9 cellular contexts compared by ENCODE assay signal in the genomic region with DNA sequence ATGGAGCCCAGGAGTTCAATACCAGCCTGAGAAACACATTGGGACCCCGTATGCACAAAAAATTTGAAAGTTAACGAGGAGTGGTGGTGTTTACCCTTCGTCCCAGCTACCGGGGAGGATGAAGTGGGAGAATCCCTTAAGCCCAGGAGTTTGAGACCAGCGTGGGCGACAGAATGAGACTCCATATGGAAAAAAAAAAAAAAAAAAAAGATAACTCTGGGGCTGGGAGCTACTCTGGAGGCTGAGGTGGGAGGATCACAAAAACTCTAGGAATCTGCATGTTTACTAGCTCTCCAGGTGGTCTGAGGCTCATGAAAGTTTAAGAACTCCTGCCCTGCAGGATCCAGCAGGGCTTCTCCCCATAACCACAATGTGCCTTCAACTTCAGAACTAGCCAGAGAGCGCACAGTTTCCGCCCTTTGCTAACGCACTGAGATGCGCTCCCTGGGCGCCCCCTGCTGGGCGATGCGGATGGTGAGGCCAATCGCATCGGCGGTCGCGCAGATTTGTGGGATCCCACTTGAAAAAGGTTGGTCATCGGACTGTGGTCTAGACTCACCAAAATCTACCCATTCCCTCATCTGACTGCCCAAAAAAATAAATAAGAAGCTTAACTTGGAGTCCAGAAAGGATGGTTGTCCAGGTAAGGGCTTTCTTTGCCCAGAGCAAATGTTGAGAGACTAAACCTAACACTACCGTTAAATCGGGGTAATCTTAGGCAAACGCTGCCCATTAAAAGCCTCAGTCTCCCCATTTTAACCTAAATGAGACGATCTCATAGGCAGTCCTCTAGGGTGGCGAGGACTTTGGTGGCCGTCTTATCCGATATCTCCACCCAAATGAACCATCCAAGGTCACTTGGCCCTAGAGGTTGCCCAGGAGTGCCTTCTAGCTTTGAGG. TPM values are rescaled to one million over a fixed set of nuclear protein-coding genes. Genes with fewer than 3 reads are reported as not detected.
DNase-seq lines count a peak whose midpoint lies in the region; ATAC-seq, FAIRE-seq and TF ChIP-seq lines count a peak whose summit lies in the region.
"Had no signal": no experiment of that assay in that cellular context is flagged by ENCODE, and none has a peak within 500 bp of the region (broad histone marks: within the 10 kb centered on the region; RNA-seq: fewer than 3 reads in every experiment).

No MANE protein-coding gene starts in this region.

- no peaks in the 10 kb centered on the region for H3K9me3 Mint-ChIP-seq in chondrocyte (ENCODE audit: low read depth)

- ATAC-seq in left lung (peak; percentile 92), HG03521 (IDR thresholded peaks at IDR 0.05; ENCODE audit: unreplicated experiment) (no peak)

- no peaks in the 10 kb centered on the region for H3K9me3 ChIP-seq in left lung

- H3K4me3 Mint-ChIP-seq in chondrocyte (ENCODE audit: unreplicated experiment) = no peak overlapping the region

- no peak overlapping the region for H3K27ac ChIP-seq in left lung

- no peaks in the 10 kb centered on the region for H3K4me1 Mint-ChIP-seq in chondrocyte (ENCODE audit: low read depth)

- peaks cover 42% of the 10 kb centered on the region for H3K27me3 Mint-ChIP-seq in chondrocyte (ENCODE audit: low read depth)

- no peaks in the 10 kb centered on the region for H3K36me3 ChIP-seq in left lung

- intact Hi-C loops in left lung (cut with DNase I) = no loop called here

- in situ Hi-C loops in ACHN (cut with HindIII; ENCODE audit: low pct_ligation_motif_present, low pct_unique_long_range_greater_than_20kb, low sequenced_read_pairs) = no loop called here

- peaks cover 8 to 15% of the 10 kb centered on the region in 2 donors for H3K4me1 ChIP-seq in left lung

- H3K4me3 ChIP-seq in left lung = no peak overlapping the region

- peaks cover 39 to 87% of the 10 kb centered on the region in 2 donors for H3K27me3 ChIP-seq in left lung

- TF ChIP-seq CTCF in chondrocyte (IDR thresholded peaks at IDR 0.05) (peak; percentile 98), left lung (IDR thresholded peaks at IDR 0.05) (peak; percentile 92 to 93)

- H3K36me3 Mint-ChIP-seq in chondrocyte (ENCODE audit: low read depth) = no peaks in the 10 kb centered on the region

- DNase-seq in ACHN (peak; percentile 75), GM19239 (ENCODE audit: insufficient read length, low spot score) (peak; percentile 86), NCI-H345 (lab: John Stamatoyannopoulos, UW) (peak; percentile 44), chondrocyte (ENCODE audit: low spot score) (no peak), left lung (peak; percentile 82 to 96)
- DNase-seq in activated CD4-positive, alpha-beta T cell treated with anti-CD3 and anti-CD28 coated beads for 4 hours = peak; percentile 83 to 86
- DNase-seq in stimulated activated CD4-positive, alpha-beta T cell treated with anti-CD3 and anti-CD28 coated beads, TNF-alpha, amount 100 ng/mL, for 4 hours (ENCODE audit: low read depth in 3 of 3) = peak; percentile 69 to 79 (median 74)

- peak; percentile 96 for FAIRE-seq in GM19239 (lab: Jason Lieb, UNC)

- no peak overlapping the region for H3K27ac Mint-ChIP-seq in chondrocyte (ENCODE audit: unreplicated experiment)

RNA-seq across cellular contexts. Expression of a gene that starts 8.8 kb away (rescaled TPM):
- total RNA-seq in chondrocyte (not detected in 3 replicates), left lung (under 1 TPM; 0.47 to 0.86 TPM)
- total RNA-seq: subcutaneous adipose tissue had no signal

RNA-seq across cellular contexts. Expression of a gene that starts 9.9 kb away (rescaled TPM):
- total RNA-seq in chondrocyte (not detected in 3 replicates), left lung (1 to 10 TPM; 2.0 to 7.6 TPM)
- total RNA-seq: subcutaneous adipose tissue had no signal

RNA-seq across cellular contexts. Expression of a gene that starts 46.0 kb away (rescaled TPM):
- total RNA-seq in chondrocyte (not detected in 3 replicates), left lung (100 to 1,000 TPM in 1 of 2 donors, 10 to 100 TPM in 1; 96.7 to 170 TPM)

RNA-seq across cellular contexts. Expression of a gene that starts 46.8 kb away (rescaled TPM):
- total RNA-seq in chondrocyte (not detected in 3 replicates), left lung (not detected)
- total RNA-seq: subcutaneous adipose tissue had no signal

RNA-seq across cellular contexts. Expression of a gene that starts 57.4 kb away (rescaled TPM):
- total RNA-seq in chondrocyte = 8.7 to 20.4 TPM (median 8.7 TPM) in 3 replicates
- total RNA-seq in left lung = 10 to 100 TPM; 24.0 to 43.1 TPM

Comparison
In these comparisons a context has a peak if more than half of its experiments do, and no peak if none do; other contexts are left out.
1. RNA of a gene that starts 46.0 kb away (total RNA-seq): 96.7 to 170 TPM in left lung; not detected in chondrocyte; every median in the first group is over 10 times any median in the second.